18 cellular contexts compared by ENCODE assay signal in genomic region chr18:71105994-71106546, GRCh38.
"Had no signal": no experiment of that assay in that cellular context is flagged by ENCODE, and none has a peak within 500 bp of the region (broad histone marks: within the 10 kb centered on the region; RNA-seq: fewer than 3 reads in every experiment).

No MANE protein-coding gene starts in this region.

- H3K79me2 ChIP-seq: hepatocyte had no signal

- DNase-seq: activated naive CD4-positive, alpha-beta T cell treated with Interleukin-2 at 50 U/mL for 16 hours; activated naive CD8-positive, alpha-beta T cell treated with anti-CD3 and anti-CD28 coated beads, Interleukin-2, amount 50 U/mL, for 24 hours; effector memory CD4-positive, alpha-beta T cell; mesendoderm; natural killer cell; retina; stimulated activated CD4-positive, alpha-beta T cell treated with anti-CD3 and anti-CD28 coated beads, Interleukin-15, amount 100 ng/mL, for 24 hours; stimulated activated CD4-positive, alpha-beta T cell treated with anti-CD3 and anti-CD28 coated beads, Interleukin-4, amount 100 ng/mL, for 1 hour; stimulated activated naive B cell treated with anti-CD40 and anti-IgM and Interleukin-4, amounts not matched to agents 10 μg/mL and 1 μg/mL and 100 μg/mL, for 72 hours; T-helper 1 cell; T1000 had no signal

- H3K4me2 ChIP-seq: hepatocyte had no signal

- H3K4me3 Mint-ChIP-seq: activated naive CD8-positive, alpha-beta T cell treated with anti-CD3 and anti-CD28 coated beads, Interleukin-2, amount 50 U/mL, for 24 hours; activated T-helper 17 cell treated with anti-CD3 and anti-CD28 coated beads, Interleukin-2, amount 50 U/mL, for 72 hours; central memory CD8-positive, alpha-beta T cell; natural killer cell; stimulated activated naive B cell treated with anti-CD40 and anti-IgM and Interleukin-4, amounts not matched to agents 10 μg/mL and 1 μg/mL and 100 μg/mL, for 72 hours; type B pancreatic cell had no signal

- H3K27me3 ChIP-seq: hepatocyte had no signal

- H3K4me1 Mint-ChIP-seq: activated naive CD8-positive, alpha-beta T cell treated with anti-CD3 and anti-CD28 coated beads, Interleukin-2, amount 50 U/mL, for 24 hours; activated T-helper 17 cell treated with anti-CD3 and anti-CD28 coated beads, Interleukin-2, amount 50 U/mL, for 72 hours; central memory CD8-positive, alpha-beta T cell; natural killer cell; stimulated activated naive B cell treated with anti-CD40 and anti-IgM and Interleukin-4, amounts not matched to agents 10 μg/mL and 1 μg/mL and 100 μg/mL, for 72 hours had no signal

- H3K27ac Mint-ChIP-seq: activated naive CD8-positive, alpha-beta T cell treated with anti-CD3 and anti-CD28 coated beads, Interleukin-2, amount 50 U/mL, for 24 hours; activated T-helper 17 cell treated with anti-CD3 and anti-CD28 coated beads, Interleukin-2, amount 50 U/mL, for 72 hours; natural killer cell; stimulated activated naive B cell treated with anti-CD40 and anti-IgM and Interleukin-4, amounts not matched to agents 10 μg/mL and 1 μg/mL and 100 μg/mL, for 72 hours; type B pancreatic cell had no signal

- H3K27ac ChIP-seq: hepatocyte, SK-N-MC had no signal

- ATAC-seq: activated CD4-positive, CD25-positive, alpha-beta regulatory T cell treated with anti-CD3 and anti-CD28 coated beads, Interleukin-2, amount 50 U/mL, for 24 hours; activated naive CD8-positive, alpha-beta T cell treated with anti-CD3 and anti-CD28 coated beads, Interleukin-2, amount 50 U/mL, for 24 hours; activated T-helper 17 cell treated with anti-CD3 and anti-CD28 coated beads, Interleukin-2, amount 50 U/mL, for 72 hours; natural killer cell; stimulated activated naive B cell treated with anti-CD40 and anti-IgM and Interleukin-4, amounts not matched to agents 10 μg/mL and 1 μg/mL and 100 μg/mL, for 72 hours had no signal

- H3K9me3 Mint-ChIP-seq: activated naive CD8-positive, alpha-beta T cell treated with anti-CD3 and anti-CD28 coated beads, Interleukin-2, amount 50 U/mL, for 24 hours; activated T-helper 17 cell treated with anti-CD3 and anti-CD28 coated beads, Interleukin-2, amount 50 U/mL, for 72 hours; stimulated activated naive B cell treated with anti-CD40 and anti-IgM and Interleukin-4, amounts not matched to agents 10 μg/mL and 1 μg/mL and 100 μg/mL, for 72 hours; type B pancreatic cell had no signal

- H2AFZ ChIP-seq: hepatocyte had no signal

- H3K36me3 Mint-ChIP-seq: stimulated activated naive B cell treated with anti-CD40 and anti-IgM and Interleukin-4, amounts not matched to agents 10 μg/mL and 1 μg/mL and 100 μg/mL, for 72 hours; type B pancreatic cell had no signal

- H3K4me3 ChIP-seq: hepatocyte, SK-N-MC, skin epidermis had no signal

- H3K27me3 Mint-ChIP-seq: activated naive CD8-positive, alpha-beta T cell treated with anti-CD3 and anti-CD28 coated beads, Interleukin-2, amount 50 U/mL, for 24 hours; activated T-helper 17 cell treated with anti-CD3 and anti-CD28 coated beads, Interleukin-2, amount 50 U/mL, for 72 hours; central memory CD8-positive, alpha-beta T cell; stimulated activated naive B cell treated with anti-CD40 and anti-IgM and Interleukin-4, amounts not matched to agents 10 μg/mL and 1 μg/mL and 100 μg/mL, for 72 hours; type B pancreatic cell had no signal
